ENCODE assay signal across 18 cellular contexts in the genomic region with DNA sequence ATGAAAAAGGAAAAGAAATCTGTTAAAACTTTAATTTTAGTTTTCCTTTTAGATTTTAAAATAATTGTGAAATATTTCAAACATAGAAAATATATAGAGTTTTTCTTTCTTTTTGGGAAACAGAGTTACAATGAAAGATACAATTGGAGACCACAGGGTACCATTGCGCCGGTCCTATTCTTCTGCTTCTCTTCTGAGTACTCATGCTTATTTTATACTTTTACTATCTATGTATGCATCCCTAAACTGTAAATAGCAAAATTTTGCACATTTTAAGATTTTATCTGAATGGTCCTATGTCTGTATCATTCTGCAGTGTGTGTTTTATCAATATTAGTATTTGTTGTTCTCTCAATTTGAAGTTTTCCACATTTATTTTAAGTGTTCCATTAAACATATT.
"Had no signal": no experiment of that assay in that cellular context is flagged by ENCODE, and none has a peak within 500 bp of the region (broad histone marks: within the 10 kb centered on the region; RNA-seq: fewer than 3 reads in every experiment).

No MANE protein-coding gene starts in this region.

- H3K4me1 ChIP-seq: ascending aorta, left ventricle myocardium inferior, pancreas, sigmoid colon, testis, upper lobe of left lung had no signal

- H3K9me3 ChIP-seq: ascending aorta, left ventricle myocardium inferior, mucosa of descending colon, pancreas, sigmoid colon, testis, upper lobe of left lung had no signal

- H3K4me1 Mint-ChIP-seq: memory B cell; naive thymus-derived CD4-positive, alpha-beta T cell; stimulated activated naive CD8-positive, alpha-beta T cell treated with anti-CD3 and anti-CD28 coated beads, Interleukin-15, amount 100 ng/mL, for 72 hours; T-helper 17 cell had no signal

- H3K4me3 Mint-ChIP-seq: activated T-helper 1 cell treated with anti-CD3 and anti-CD28 coated beads, Interleukin-12 subunit alpha, Interleukin-12 subunit beta, Interleukin-2, Interleukin-4 antibody, amounts not matched to agents 30 ng/mL and 10 ng/mL and 1 ng/mL, durations not matched to agents 14 hours and 24 hours and 36 hours; effector memory CD8-positive, alpha-beta T cell; memory B cell; naive thymus-derived CD4-positive, alpha-beta T cell; stimulated activated naive CD8-positive, alpha-beta T cell treated with anti-CD3 and anti-CD28 coated beads, Interleukin-15, amount 100 ng/mL, for 72 hours; T-helper 17 cell; WTC11 had no signal

- H3K9me3 Mint-ChIP-seq: activated T-helper 1 cell treated with anti-CD3 and anti-CD28 coated beads, Interleukin-12 subunit alpha, Interleukin-12 subunit beta, Interleukin-2, Interleukin-4 antibody, amounts not matched to agents 30 ng/mL and 10 ng/mL and 1 ng/mL, durations not matched to agents 14 hours and 24 hours and 36 hours; effector memory CD8-positive, alpha-beta T cell; memory B cell; naive thymus-derived CD4-positive, alpha-beta T cell; stimulated activated naive CD8-positive, alpha-beta T cell treated with anti-CD3 and anti-CD28 coated beads, Interleukin-15, amount 100 ng/mL, for 72 hours; WTC11 had no signal

- H3K4me3 ChIP-seq: ascending aorta, hepatocyte, left ventricle myocardium inferior, mucosa of descending colon, pancreas, sigmoid colon, testis, upper lobe of left lung had no signal

- H3K27me3 ChIP-seq: ascending aorta, hepatocyte, pancreas, sigmoid colon, testis, upper lobe of left lung had no signal

- H3K27ac Mint-ChIP-seq: activated T-helper 1 cell treated with anti-CD3 and anti-CD28 coated beads, Interleukin-12 subunit alpha, Interleukin-12 subunit beta, Interleukin-2, Interleukin-4 antibody, amounts not matched to agents 30 ng/mL and 10 ng/mL and 1 ng/mL, durations not matched to agents 14 hours and 24 hours and 36 hours; effector memory CD8-positive, alpha-beta T cell; memory B cell; naive thymus-derived CD4-positive, alpha-beta T cell; stimulated activated naive CD8-positive, alpha-beta T cell treated with anti-CD3 and anti-CD28 coated beads, Interleukin-15, amount 100 ng/mL, for 72 hours; T-helper 17 cell had no signal

- H3K27me3 Mint-ChIP-seq: memory B cell, T-helper 17 cell had no signal

- H2AFZ ChIP-seq: hepatocyte had no signal

- H3K36me3 Mint-ChIP-seq: memory B cell; naive thymus-derived CD4-positive, alpha-beta T cell had no signal

- H3K36me3 ChIP-seq: ascending aorta, left ventricle myocardium inferior, pancreas, sigmoid colon, upper lobe of left lung had no signal

- ATAC-seq: effector memory CD8-positive, alpha-beta T cell; mucosa of descending colon; naive thymus-derived CD4-positive, alpha-beta T cell; stimulated activated naive CD8-positive, alpha-beta T cell treated with anti-CD3 and anti-CD28 coated beads, Interleukin-15, amount 100 ng/mL, for 72 hours; T-helper 17 cell; WTC11 had no signal

- H3K79me2 ChIP-seq: hepatocyte had no signal

- H3K27ac ChIP-seq: ascending aorta, hepatocyte, left ventricle myocardium inferior, sigmoid colon, testis, upper lobe of left lung had no signal

- DNase-seq: activated CD4-positive, alpha-beta T cell treated with anti-CD3 and anti-CD28 coated beads for 48 hours; activated CD8-positive, alpha-beta memory T cell treated with anti-CD3 and anti-CD28 coated beads for 24 hours; effector memory CD8-positive, alpha-beta T cell; left ventricle myocardium inferior; mucosa of descending colon; naive thymus-derived CD4-positive, alpha-beta T cell; sigmoid colon; stimulated activated CD4-positive, alpha-beta T cell treated with anti-CD3 and anti-CD28 coated beads, Interleukin-1b, Interleukin-23, amount 100 ng/mL, for 48 hours; T-helper 17 cell; testis; upper lobe of left lung had no signal
